In genomic region chr3:121562148-121562547, GRCh38 we compare ENCODE assay signal across 23 cellular contexts. TPM values are rescaled to one million over a fixed set of nuclear protein-coding genes. Genes with fewer than 3 reads are reported as not detected.
"Had no signal": no experiment of that assay in that cellular context is flagged by ENCODE, and none has a peak within 500 bp of the region (broad histone marks: within the 10 kb centered on the region; RNA-seq: fewer than 3 reads in every experiment).

No MANE protein-coding gene starts in this region.

- H3K27me3 Mint-ChIP-seq: type B pancreatic cell had no signal

- H3K27ac ChIP-seq: heart left ventricle, left ventricle myocardium inferior, neutrophil, right atrium auricular region, stomach had no signal

- H3K4me3 ChIP-seq: heart left ventricle, left ventricle myocardium inferior, lung, right atrium auricular region, stomach had no signal

- H3K27me3 ChIP-seq: heart left ventricle, neutrophil, right atrium auricular region had no signal

- H3K4me1 Mint-ChIP-seq: immature natural killer cell, naive B cell, nephron had no signal

- H3K27ac Mint-ChIP-seq: dendritic cell treated with granulocyte-macrophage colony-stimulating factor and Interleukin-4, amounts not matched to agents 40 ng/mL and 50 ng/mL, for 4 days; immature natural killer cell; nephron; type B pancreatic cell had no signal

- H3K36me3 ChIP-seq: heart left ventricle, left ventricle myocardium inferior, neutrophil, right atrium auricular region, stomach had no signal

- H3K4me3 Mint-ChIP-seq: dendritic cell treated with granulocyte-macrophage colony-stimulating factor and Interleukin-4, amounts not matched to agents 40 ng/mL and 50 ng/mL, for 4 days; immature natural killer cell; naive B cell; nephron; type B pancreatic cell had no signal

- H3K9me3 Mint-ChIP-seq: dendritic cell treated with granulocyte-macrophage colony-stimulating factor and Interleukin-4, amounts not matched to agents 40 ng/mL and 50 ng/mL, for 4 days; immature natural killer cell; nephron; type B pancreatic cell had no signal

- ATAC-seq: heart left ventricle had no signal

- H3K4me1 ChIP-seq: heart left ventricle, left ventricle myocardium inferior, right atrium auricular region, stomach had no signal

- H3K9me3 ChIP-seq: heart left ventricle, left ventricle myocardium inferior, neutrophil, right atrium auricular region, stomach had no signal

- DNase-seq: foreskin melanocyte; heart left ventricle; hypothalamus; immature natural killer cell; left ventricle myocardium inferior; mesenchymal stem cell; naive B cell; posterior cingulate gyrus; small intestine; stimulated activated CD4-positive, alpha-beta T cell treated with anti-CD3 and anti-CD28 coated beads, Interleukin-12 subunit alpha, Interleukin-12 subunit beta, amount 100 ng/mL, for 4 hours; stimulated activated naive CD4-positive, alpha-beta T cell; stomach; substantia nigra had no signal

- H3K36me3 Mint-ChIP-seq: immature natural killer cell, type B pancreatic cell had no signal

RNA-seq across cellular contexts. Expression of gene ARGFX, which starts 5.6 kb away (rescaled TPM):
- total RNA-seq: epithelial cell of proximal tubule, glomerular endothelial cell, heart left ventricle, left ventricle myocardium inferior, lung, osteoblast, right atrium auricular region, stomach had no signal
- polyA plus RNA-seq: heart left ventricle, immature natural killer cell, keratinocyte, lung, small intestine, stomach had no signal

RNA-seq across cellular contexts. Expression of gene FBXO40, which starts 31.0 kb away (rescaled TPM):
- total RNA-seq: epithelial cell of proximal tubule, glomerular endothelial cell, osteoblast had no signal
- polyA plus RNA-seq: keratinocyte, lung, small intestine had no signal
